In genomic region chr14:91378945-91379932, GRCh38 we compare ENCODE assay signal across 10 cellular contexts. TPM values are rescaled to one million over a fixed set of nuclear protein-coding genes. Genes with fewer than 3 reads are reported as not detected.
A peak's percentile ranks its signal among the peaks of the same experiment; 100 is the strongest.
DNase-seq lines count a peak whose midpoint lies in the region; ATAC-seq lines count a peak whose summit lies in the region.
"Had no signal": no experiment of that assay in that cellular context is flagged by ENCODE, and none has a peak within 500 bp of the region (broad histone marks: within the 10 kb centered on the region; RNA-seq: fewer than 3 reads in every experiment).

No MANE protein-coding gene starts in this region.

- no peak overlapping the region for H4K8ac ChIP-seq in neuronal stem cell (ENCODE audit: low read depth, low read length)

- DNase-seq in Daoy (ENCODE audit: low read depth) (peak; percentile 53), NCI-H226 (peak; percentile 61), neuronal stem cell (ENCODE audit: low spot score) (no peak), HK-2 (ENCODE audit: unreplicated experiment) (no peak), AG20443 (ENCODE audit: low spot score) (no peak), NAMALWA (ENCODE audit: low spot score) (no peak)
- no peak for DNase-seq in activated naive CD8-positive, alpha-beta T cell treated with anti-CD3 and anti-CD28 coated beads, Interleukin-2, amount 10 ng/mL, durations not matched to agents 7 days and 5 days
- DNase-seq: NCI-H1694 treated with DMSO at 0.1 percent for 48 hours had no signal

- H3K4me3 ChIP-seq in neuronal stem cell (ENCODE audit: low read length in 2 of 2) = no peak overlapping the region
- H3K4me3 ChIP-seq: dorsolateral prefrontal cortex had no signal

- peaks cover 8 to 60% of the 10 kb centered on the region in 2 donors for H3K4me1 ChIP-seq in neuronal stem cell (ENCODE audit: control insufficient read depth in 2 of 2, insufficient read depth in 1 of 2, low read depth in 1 of 2, low read length in 2 of 2)

- no peak overlapping the region for H3K4me2 ChIP-seq in neuronal stem cell (ENCODE audit: insufficient read depth, low read length, poor library complexity, severe bottlenecking)

- no peak overlapping the region for H2AFZ ChIP-seq in neuronal stem cell (ENCODE audit: low read length)

- H3K23ac ChIP-seq in neuronal stem cell (ENCODE audit: low read depth, low read length, poor library complexity) = peak overlapping the region; percentile 43

- POLR2A ChIA-PET in activated naive CD8-positive, alpha-beta T cell treated with anti-CD3 and anti-CD28 coated beads, Interleukin-2, amount 10 ng/mL, durations not matched to agents 7 days and 5 days (lab: Charles Lee) = interaction anchor here (0.8 to 8.6 kb wide), 3 partner anchors 9 to 37 kb away, joined by 4 to 81 read pairs (median 4); partner anchors contain the start of gene CCDC88C

- H3K4me3 Mint-ChIP-seq in activated naive CD8-positive, alpha-beta T cell treated with anti-CD3 and anti-CD28 coated beads, Interleukin-2, amount 10 ng/mL, durations not matched to agents 7 days and 5 days = no peak overlapping the region

- peaks cover 18% of the 10 kb centered on the region for H3K36me3 Mint-ChIP-seq in activated naive CD8-positive, alpha-beta T cell treated with anti-CD3 and anti-CD28 coated beads, Interleukin-2, amount 10 ng/mL, durations not matched to agents 7 days and 5 days

- no peak overlapping the region for H2BK12ac ChIP-seq in neuronal stem cell (ENCODE audit: low read length)

- H3K18ac ChIP-seq in neuronal stem cell (ENCODE audit: low read length) = no peak overlapping the region

- no peak for ATAC-seq in activated naive CD8-positive, alpha-beta T cell treated with anti-CD3 and anti-CD28 coated beads, Interleukin-2, amount 10 ng/mL, durations not matched to agents 7 days and 5 days (ENCODE audit: low read depth)

- H2AK5ac ChIP-seq in neuronal stem cell (ENCODE audit: low read depth, low read length) = no peak overlapping the region

- H3K27me3 Mint-ChIP-seq in activated naive CD8-positive, alpha-beta T cell treated with anti-CD3 and anti-CD28 coated beads, Interleukin-2, amount 10 ng/mL, durations not matched to agents 7 days and 5 days = no peaks in the 10 kb centered on the region

- H3K4me1 Mint-ChIP-seq in activated naive CD8-positive, alpha-beta T cell treated with anti-CD3 and anti-CD28 coated beads, Interleukin-2, amount 10 ng/mL, durations not matched to agents 7 days and 5 days = peaks cover 84% of the 10 kb centered on the region

- no peaks in the 10 kb centered on the region for H3K27me3 ChIP-seq in neuronal stem cell (ENCODE audit: control insufficient read depth in 3 of 3, insufficient read depth in 3 of 3, low read depth in 1 of 3, low read length in 3 of 3)
- H3K27me3 ChIP-seq: dorsolateral prefrontal cortex had no signal

- no peaks in the 10 kb centered on the region for H3K9me3 Mint-ChIP-seq in activated naive CD8-positive, alpha-beta T cell treated with anti-CD3 and anti-CD28 coated beads, Interleukin-2, amount 10 ng/mL, durations not matched to agents 7 days and 5 days
- H3K9me3 Mint-ChIP-seq: activated T-helper 2 cell treated with anti-CD3 and anti-CD28 coated beads, Interferon-gamma antibody, Interleukin-2, Interleukin-4, amounts not matched to agents 10 μg/mL and 5 μg/mL and 100 μg/mL, durations not matched to agents 14 hours and 24 hours and 36 hours had no signal

- H3K4ac ChIP-seq in neuronal stem cell (ENCODE audit: low read length) = no peak overlapping the region

- no peaks in the 10 kb centered on the region for H3K9me3 ChIP-seq in neuronal stem cell (replicated peaks in 1 of 2; ENCODE audit: control insufficient read depth in 2 of 2, insufficient read depth in 1 of 2, low read depth in 1 of 2, low read length in 2 of 2)

- peaks cover 2 to 10% of the 10 kb centered on the region in 2 donors for H3K36me3 ChIP-seq in neuronal stem cell (replicated peaks in 1 of 2; ENCODE audit: control insufficient read depth in 2 of 2, insufficient read depth in 2 of 2, low read length in 2 of 2)

- H3K27ac Mint-ChIP-seq in activated naive CD8-positive, alpha-beta T cell treated with anti-CD3 and anti-CD28 coated beads, Interleukin-2, amount 10 ng/mL, durations not matched to agents 7 days and 5 days = peak overlapping the region; percentile 35

- WGBS in neuronal stem cell (ENCODE audit: extremely low coverage in 2 of 2, insufficient read length in 2 of 2, insufficient replicate concordance in 1 of 2), 2 donors = no CpG with 5 or more reads among the region's 24 CpGs

- H2BK5ac ChIP-seq in neuronal stem cell (ENCODE audit: low read length) = peak overlapping the region; percentile 40

- H3K79me1 ChIP-seq in neuronal stem cell (ENCODE audit: low read depth, low read length) = peaks cover 20% of the 10 kb centered on the region

- no peak overlapping the region for H3K14ac ChIP-seq in neuronal stem cell (ENCODE audit: low read length)

- no peak overlapping the region for H2BK120ac ChIP-seq in neuronal stem cell (ENCODE audit: low read depth, low read length)

- H3K27ac ChIP-seq in neuronal stem cell (replicated peaks; ENCODE audit: low read length) = no peak overlapping the region

- no peak overlapping the region for H2BK15ac ChIP-seq in neuronal stem cell (ENCODE audit: low read length)

- H4K91ac ChIP-seq in neuronal stem cell (ENCODE audit: low read depth, low read length, poor library complexity) = no peak overlapping the region

- H3K9ac ChIP-seq in neuronal stem cell (ENCODE audit: low read depth, low read length, poor library complexity) = no peak overlapping the region

RNA-seq across cellular contexts. Expression of gene CCDC88C, which starts 38.4 kb away (rescaled TPM):
- total RNA-seq in Daoy (2014; rRNA removed; shearing (Covaris generic)) = 6.1 and 7.2 TPM in 2 replicates
- total RNA-seq in activated naive CD8-positive, alpha-beta T cell treated with anti-CD3 and anti-CD28 coated beads, Interleukin-2, amount 10 ng/mL, durations not matched to agents 7 days and 5 days = 100 to 1,000 TPM; 206 to 209 TPM
- 18.8 TPM for polyA plus RNA-seq in neuronal stem cell (2013, experiment 1 of 2)
- 18.5 TPM for polyA plus RNA-seq in neuronal stem cell (2013, experiment 2 of 2)

Comparison
In these comparisons a context has a peak if more than half of its experiments do, and no peak if none do; other contexts are left out.
1. DNase-seq: peak in Daoy (single experiment) and NCI-H226 (single experiment); none in activated naive CD8-positive, alpha-beta T cell treated with anti-CD3 and anti-CD28 coated beads, Interleukin-2, amount 10 ng/mL, durations not matched to agents 7 days and 5 days (single experiment), neuronal stem cell (single experiment), HK-2 (single experiment), AG20443 (single experiment) and NAMALWA (single experiment).
2. RNA of gene CCDC88C, which starts 38.4 kb away (total RNA-seq): 206 to 209 TPM in activated naive CD8-positive, alpha-beta T cell treated with anti-CD3 and anti-CD28 coated beads, Interleukin-2, amount 10 ng/mL, durations not matched to agents 7 days and 5 days; 6.1 to 7.2 TPM in Daoy; every median in the first group is over 10 times any median in the second.